In genomic region chr12:51218607-51219161, GRCh38 we compare ENCODE assay signal across 8 cellular contexts. TPM values are rescaled to one million over a fixed set of nuclear protein-coding genes. Genes with fewer than 3 reads are reported as not detected.
A peak's percentile ranks its signal among the peaks of the same experiment; 100 is the strongest.
DNase-seq lines count a peak whose midpoint lies in the region; ATAC-seq and TF ChIP-seq lines count a peak whose summit lies in the region.

No MANE protein-coding gene starts in this region.

- TF ChIP-seq CTCF in OCI-LY3 (IDR thresholded peaks at IDR 0.05; ENCODE audit: low read depth, low read length) = no peak
- TF ChIP-seq CTCF in dorsolateral prefrontal cortex (IDR thresholded peaks at IDR 0.05 in 54 of 56, conservative IDR thresholded peaks at IDR 0.05 in 2 of 56; ENCODE audit: low read depth in 1 of 56, partially characterized antibody in 56 of 56) = no peak
- no peak for TF ChIP-seq CTCF in mucosa of descending colon (IDR thresholded peaks at IDR 0.05)

- H2AFZ ChIP-seq in OCI-LY3 (ENCODE audit: low read depth, low read length) = peak overlapping the region; percentile 71

- H3K9ac ChIP-seq in OCI-LY3 (ENCODE audit: low read length) = peak overlapping the region; percentile 80

- peak overlapping the region; percentile 81 for H3K4me3 ChIP-seq in OCI-LY3 (ENCODE audit: low read length)
- H3K4me3 ChIP-seq in dorsolateral prefrontal cortex = peak overlapping the region; percentile 56 to 96 (median 86)
- H3K4me3 ChIP-seq in mucosa of descending colon = peak overlapping the region; percentile 40

- H3K9me3 ChIP-seq in OCI-LY3 (ENCODE audit: insufficient read depth, low read length) (no peaks in the 10 kb centered on the region), mucosa of descending colon (no peaks in the 10 kb centered on the region)

- ATAC-seq in GM18858 (IDR thresholded peaks at IDR 0.05; ENCODE audit: unreplicated experiment) (peak; percentile 11), mucosa of descending colon (peak; percentile 59), HG03039 (IDR thresholded peaks at IDR 0.05; ENCODE audit: unreplicated experiment) (no peak)

- H3K4me1 ChIP-seq in OCI-LY3 (ENCODE audit: low read length) (peaks cover 13% of the 10 kb centered on the region), mucosa of descending colon (ENCODE audit: low read depth) (peaks cover 12% of the 10 kb centered on the region)

- no peaks in the 10 kb centered on the region for H3K79me2 ChIP-seq in OCI-LY3 (ENCODE audit: low read length)

- H3K27me3 ChIP-seq in OCI-LY3 (ENCODE audit: low read depth, low read length) (no peaks in the 10 kb centered on the region), dorsolateral prefrontal cortex (no peaks in the 10 kb centered on the region)

- peak overlapping the region; percentile 97 for H3K4me2 ChIP-seq in OCI-LY3 (ENCODE audit: low read length)

- no peaks in the 10 kb centered on the region for H4K20me1 ChIP-seq in OCI-LY3 (ENCODE audit: insufficient read depth, low read length)

- H3K27ac ChIP-seq in OCI-LY3 (ENCODE audit: low read length) (peak overlapping the region; percentile 53), dorsolateral prefrontal cortex (peak overlapping the region; percentile 91 to 100 (median 98))

- H3K36me3 ChIP-seq in OCI-LY3 (replicated peaks; ENCODE audit: low read depth, low read length) (no peaks in the 10 kb centered on the region), mucosa of descending colon (ENCODE audit: low read depth) (no peaks in the 10 kb centered on the region)

- intact Hi-C loops in dorsolateral prefrontal cortex (cut with DNase I) = loop anchor here (2.0 to 10.0 kb wide), 3 partner anchors 20 to 454 kb away; partner anchors contain the start of genes CSRNP2 (in 2 of the 2), ATF1 (in 1 of the 2) and DAZAP2 (in 1 of the 2)
- intact Hi-C loops in mucosa of descending colon (cut with DNase I, micrococcal nuclease) = no loop called here

- DNase-seq in dorsolateral prefrontal cortex (peak in 1 of 10 donors; percentile 14), mucosa of descending colon (peak in 2 of 3 donors; percentile 28 to 53), NCI-H1092 treated with DMSO at 0.1 percent for 48 hours (lab: John Stamatoyannopoulos, UW) (no peak), SIG-M5 treated with dmso at 0.1 percent for 504 hours (lab: John Stamatoyannopoulos, UW; ENCODE audit: unreplicated experiment) (no peak)
- no peak for DNase-seq in effector CD4-positive, alpha-beta T cell

RNA-seq across cellular contexts. Expression of gene POU6F1, which starts 0.8 kb away (rescaled TPM):
- 100 to 1,000 TPM in 9 of 120 experiments, 10 to 100 TPM in 111; 55.9 to 145 (median 76.9) TPM for total RNA-seq in dorsolateral prefrontal cortex
- 10 to 100 TPM in 1 of 3 donors, 1 to 10 TPM in 2; 3.9 to 21.4 (median 5.1) TPM for total RNA-seq in mucosa of descending colon

RNA-seq across cellular contexts. Expression of gene DAZAP2, which starts 19.9 kb away (rescaled TPM):
- total RNA-seq in dorsolateral prefrontal cortex (100 to 1,000 TPM in 119 of 120 experiments, 10 to 100 TPM in 1; 91.8 to 231 (median 151) TPM), mucosa of descending colon (100 to 1,000 TPM; 211 to 334 (median 329) TPM)

RNA-seq across cellular contexts. Expression of gene TFCP2, which starts 45.7 kb away (rescaled TPM):
- 10 to 100 TPM; 24.3 to 46.0 (median 36.2) TPM for total RNA-seq in dorsolateral prefrontal cortex
- total RNA-seq in mucosa of descending colon = 10 to 100 TPM; 28.3 to 31.4 (median 28.4) TPM

RNA-seq across cellular contexts. Expression of gene SMAGP, which starts 51.5 kb away (rescaled TPM):
- 1 to 10 TPM in 67 of 120 experiments, under 1 TPM in 34, not detected in 19; 0.23 to 3.3 (median 1.4) TPM for total RNA-seq in dorsolateral prefrontal cortex
- total RNA-seq in mucosa of descending colon = 10 to 100 TPM; 35.0 to 88.6 (median 85.6) TPM

Comparison
In these comparisons a context has a peak if more than half of its experiments do, and no peak if none do; other contexts are left out.
1. DNase-seq: peak in mucosa of descending colon (2 of 3); none in NCI-H1092 treated with DMSO at 0.1 percent for 48 hours (single experiment), SIG-M5 treated with dmso at 0.1 percent for 504 hours (single experiment) and effector CD4-positive, alpha-beta T cell (single experiment).
2. intact Hi-C loops: an anchor here in dorsolateral prefrontal cortex (2.0 to 10.0 kb wide); none called in mucosa of descending colon.
3. Peak in every context shown above with its lines, with median percentiles within 50 percentile points of each other: H3K4me3 ChIP-seq.